ENCODE assay signal across 8 cellular contexts in genomic region chr9:136095495-136096058, GRCh38. TPM values are rescaled to one million over a fixed set of nuclear protein-coding genes. Genes with fewer than 3 reads are reported as not detected.
DNase-seq lines count a peak whose midpoint lies in the region; ATAC-seq lines count a peak whose summit lies in the region.

No MANE protein-coding gene starts in this region.

- H2BK5ac ChIP-seq in trophoblast cell (ENCODE audit: low read depth, low read length, poor library complexity): no peak overlapping the region

- H3K79me1 ChIP-seq in trophoblast cell (ENCODE audit: low read length): peaks cover 25% of the 10 kb centered on the region

- H3K4me1 Mint-ChIP-seq in activated T-cell treated with anti-CD3 and anti-CD28 coated beads, Interleukin-2, amount 50 U/mL, for 72 hours (ENCODE audit: low read depth): peaks cover 8% of the 10 kb centered on the region

- H2BK12ac ChIP-seq in trophoblast cell (ENCODE audit: low read length): no peak overlapping the region

- H2AK5ac ChIP-seq in trophoblast cell (ENCODE audit: low read length): peak overlapping the region; percentile 22

- peak; percentile 27 to 29 for ATAC-seq in activated CD4-positive, CD25-positive, alpha-beta regulatory T cell treated with anti-CD3 and anti-CD28 coated beads, Interleukin-2, amount 50 U/mL, for 24 hours
- ATAC-seq in activated T-cell treated with anti-CD3 and anti-CD28 coated beads, Interleukin-2, amount 50 U/mL, for 72 hours (replicated peaks in 1 of 2): peak; percentile 38 to 50
- peak; percentile 18 for ATAC-seq in Right ventricle myocardium superior (ENCODE audit: poor library complexity)
- no peak for ATAC-seq in HG03432 (IDR thresholded peaks at IDR 0.05; ENCODE audit: unreplicated experiment)
- ATAC-seq in GM21526 (IDR thresholded peaks at IDR 0.05; ENCODE audit: low FRiP score, unreplicated experiment): no peak

- no CpG with 5 or more reads among the region's 73 CpGs for WGBS in trophoblast cell (ENCODE audit: extremely low coverage, insufficient coverage, insufficient read length)

- no peak overlapping the region for H3K4ac ChIP-seq in trophoblast cell (ENCODE audit: low read depth, low read length)

- H3K27me3 Mint-ChIP-seq in activated T-cell treated with anti-CD3 and anti-CD28 coated beads, Interleukin-2, amount 50 U/mL, for 72 hours (ENCODE audit: low read depth): no peaks in the 10 kb centered on the region

- H4K91ac ChIP-seq in trophoblast cell (ENCODE audit: low read depth, low read length): peak overlapping the region; percentile 74

- no peaks in the 10 kb centered on the region for H3K9me3 ChIP-seq in trophoblast cell (ENCODE audit: insufficient read depth, low read depth, low read length)

- H2BK120ac ChIP-seq in trophoblast cell (ENCODE audit: insufficient read depth, low read length, poor library complexity): peak overlapping the region; percentile 10

- H3K79me2 ChIP-seq in trophoblast cell (ENCODE audit: control insufficient read depth, insufficient read depth, low read length, poor library complexity): peaks cover 15% of the 10 kb centered on the region

- H3K4me2 ChIP-seq in trophoblast cell (ENCODE audit: low read length): peak overlapping the region; percentile 87

- peak overlapping the region; percentile 68 for H4K8ac ChIP-seq in trophoblast cell (ENCODE audit: low read depth, low read length)

- intact Hi-C loops in Right ventricle myocardium superior (cut with DNase I): no loop called here
- intact Hi-C loops in posterior cingulate gyrus (cut with DNase I): no loop called here

- peak overlapping the region; percentile 59 for H4K12ac ChIP-seq in trophoblast cell (ENCODE audit: low read depth, low read length)

- no peaks in the 10 kb centered on the region for H3K36me3 Mint-ChIP-seq in activated T-cell treated with anti-CD3 and anti-CD28 coated beads, Interleukin-2, amount 50 U/mL, for 72 hours (ENCODE audit: insufficient read depth in 2 of 2)

- DNase-seq in activated CD4-positive, CD25-positive, alpha-beta regulatory T cell treated with anti-CD3 and anti-CD28 coated beads, Interleukin-2, amount 50 U/mL, for 72 hours: no peak
- DNase-seq in activated T-cell treated with anti-CD3 and anti-CD28 coated beads, Interleukin-2, amount 50 U/mL, for 72 hours: peak; percentile 34 to 51
- DNase-seq in Right ventricle myocardium superior (peak; percentile 76), trophoblast cell (peak; percentile 52 to 63), posterior cingulate gyrus (no peak)

- peak overlapping the region; percentile 71 to 74 for H3K4me3 Mint-ChIP-seq in activated T-cell treated with anti-CD3 and anti-CD28 coated beads, Interleukin-2, amount 50 U/mL, for 72 hours

- H3K27ac Mint-ChIP-seq in activated T-cell treated with anti-CD3 and anti-CD28 coated beads, Interleukin-2, amount 50 U/mL, for 72 hours: no peak overlapping the region

- H3K18ac ChIP-seq in trophoblast cell (ENCODE audit: low read length): peak overlapping the region; percentile 60

- peak overlapping the region; percentile 26 for H2AFZ ChIP-seq in trophoblast cell (ENCODE audit: insufficient read depth, low read length, poor library complexity)

- no peaks in the 10 kb centered on the region for H3K9me3 Mint-ChIP-seq in activated T-cell treated with anti-CD3 and anti-CD28 coated beads, Interleukin-2, amount 50 U/mL, for 72 hours

- H3K36me3 ChIP-seq in trophoblast cell (ENCODE audit: control insufficient read depth in 1 of 2, insufficient read depth in 2 of 2, low read length in 2 of 2): peaks cover 0 to 7% of the 10 kb centered on the region in 2 experiments

- peak overlapping the region; percentile 75 for H3K4me3 ChIP-seq in trophoblast cell (ENCODE audit: low read depth, low read length)

- H3K27ac ChIP-seq in trophoblast cell (ENCODE audit: low read depth, low read length): peak overlapping the region; percentile 37

- no peak overlapping the region for H3K9ac ChIP-seq in trophoblast cell (ENCODE audit: low read length)

- H3K23ac ChIP-seq in trophoblast cell (ENCODE audit: low read length): no peak overlapping the region

- H3K14ac ChIP-seq in trophoblast cell (ENCODE audit: low read length): peak overlapping the region; percentile 64

- no peaks in the 10 kb centered on the region for H3K27me3 ChIP-seq in trophoblast cell (ENCODE audit: insufficient read depth, low read length)

- H3K4me1 ChIP-seq in trophoblast cell (ENCODE audit: control insufficient read depth in 1 of 2, insufficient read depth in 2 of 2, low read length in 2 of 2): peaks cover 29 to 31% of the 10 kb centered on the region in 2 experiments

RNA-seq across cellular contexts. Expression of gene NACC2, which starts 0.5 kb away (rescaled TPM):
- total RNA-seq in activated T-cell treated with anti-CD3 and anti-CD28 coated beads, Interleukin-2, amount 50 U/mL, for 72 hours: 10 to 100 TPM in 1 of 2 donors, 1 to 10 TPM in 1; 8.4 to 13.7 TPM
- total RNA-seq in Right ventricle myocardium superior: 30.8 TPM
- 13.9 and 14.5 TPM in 2 replicates for polyA plus RNA-seq in trophoblast cell (2013)

RNA-seq across cellular contexts. Expression of gene TMEM250, which starts 23.1 kb away (rescaled TPM):
- 10 to 100 TPM; 23.1 to 23.5 TPM for total RNA-seq in activated T-cell treated with anti-CD3 and anti-CD28 coated beads, Interleukin-2, amount 50 U/mL, for 72 hours
- 16.4 TPM for total RNA-seq in Right ventricle myocardium superior
- 18.2 and 18.3 TPM in 2 replicates for polyA plus RNA-seq in trophoblast cell (2013)

Comparison
In these comparisons a context has a peak if more than half of its experiments do, and no peak if none do; other contexts are left out.
1. ATAC-seq: peak in activated CD4-positive, CD25-positive, alpha-beta regulatory T cell treated with anti-CD3 and anti-CD28 coated beads, Interleukin-2, amount 50 U/mL, for 24 hours (2 of 2), activated T-cell treated with anti-CD3 and anti-CD28 coated beads, Interleukin-2, amount 50 U/mL, for 72 hours (2 of 2) and Right ventricle myocardium superior (single experiment); none in HG03432 (single experiment) and GM21526 (single experiment).
2. DNase-seq: peak in activated T-cell treated with anti-CD3 and anti-CD28 coated beads, Interleukin-2, amount 50 U/mL, for 72 hours (2 of 2), Right ventricle myocardium superior (single experiment) and trophoblast cell (2 of 2); none in activated CD4-positive, CD25-positive, alpha-beta regulatory T cell treated with anti-CD3 and anti-CD28 coated beads, Interleukin-2, amount 50 U/mL, for 72 hours (single experiment) and posterior cingulate gyrus (0 of 10).